Comparison of ENCODE assay signal across 15 cellular contexts in genomic region chr19:15112385-15112784, GRCh38. TPM values are rescaled to one million over a fixed set of nuclear protein-coding genes. Genes with fewer than 3 reads are reported as not detected.
A peak's percentile ranks its signal among the peaks of the same experiment; 100 is the strongest.
DNase-seq lines count a peak whose midpoint lies in the region; ATAC-seq, FAIRE-seq and TF ChIP-seq lines count a peak whose summit lies in the region.
"Had no signal": no experiment of that assay in that cellular context is flagged by ENCODE, and none has a peak within 500 bp of the region (broad histone marks: within the 10 kb centered on the region; RNA-seq: fewer than 3 reads in every experiment).

No MANE protein-coding gene starts in this region.

- H3K4me3 Mint-ChIP-seq in HFFc6, result no peak overlapping the region
- H3K4me3 Mint-ChIP-seq: activated CD4-positive, alpha-beta T cell treated with anti-CD3 and anti-CD28 coated beads, Interleukin-2, amount 10 ng/mL, durations not matched to agents 7 days and 5 days; activated T-helper 17 cell treated with anti-CD3 and anti-CD28 coated beads, Interleukin-2, amount 50 U/mL, for 72 hours; T-cell had no signal

- peaks cover 4% of the 10 kb centered on the region for H3K27me3 Mint-ChIP-seq in HFFc6 (ENCODE audit: insufficient read depth)

- H3K4ac ChIP-seq in mesendoderm (ENCODE audit: low read depth, low read length), result no peak overlapping the region

- H3K18ac ChIP-seq in mesendoderm (ENCODE audit: low read length), result no peak overlapping the region

- POLR2A ChIA-PET in K562 (lab: Yijun Ruan, JAX), result interaction anchor here (0.7 to 2.2 kb wide), 2 partner anchors 11 to 59 kb away, joined by 3 to 5 read pairs; no protein-coding TSS in a partner anchor

- H3K4me2 ChIP-seq in DOHH2 (ENCODE audit: low read length) (no peak overlapping the region), K562 (ENCODE audit: insufficient read depth, low read length) (no peak overlapping the region), mesendoderm (ENCODE audit: low read length) (no peak overlapping the region)

- H3K4me3 ChIP-seq in DOHH2 (ENCODE audit: low read length), result no peak overlapping the region
- H3K4me3 ChIP-seq in K562, result no peak overlapping the region
- no peak overlapping the region for H3K4me3 ChIP-seq in mesendoderm (ENCODE audit: low read length)

- CTCF ChIA-PET in K562 (lab: Yijun Ruan, JAX; ENCODE audit: low intra/inter-chr PET ratio), result no interaction called here

- BruUV-seq in K562 (replicated peaks; lab: Mats Ljungman, UMichigan), result no TSS peak

- peaks cover 27% of the 10 kb centered on the region for H3K4me1 Mint-ChIP-seq in HFFc6 (ENCODE audit: low read depth)
- H3K4me1 Mint-ChIP-seq: activated CD4-positive, alpha-beta T cell treated with anti-CD3 and anti-CD28 coated beads, Interleukin-2, amount 10 ng/mL, durations not matched to agents 7 days and 5 days had no signal

- H4K20me1 ChIP-seq in DOHH2 (ENCODE audit: control insufficient read depth, insufficient read depth, low read depth, low read length), result no peaks in the 10 kb centered on the region
- no peaks in the 10 kb centered on the region for H4K20me1 ChIP-seq in K562 (replicated peaks; ENCODE audit: control insufficient read depth, insufficient read depth, low read length)

- intact Hi-C loops in K562 (cut with micrococcal nuclease), result no loop called here

- ATAC-seq in K562, result peak; percentile 59; the same call in 2 of the 3 replicates
- no peak for ATAC-seq in GM19035 (IDR thresholded peaks at IDR 0.05; ENCODE audit: unreplicated experiment)
- ATAC-seq: activated T-helper 17 cell treated with anti-CD3 and anti-CD28 coated beads, Interleukin-2, amount 50 U/mL, for 72 hours had no signal

- no peak overlapping the region for H4K5ac ChIP-seq in mesendoderm (ENCODE audit: low read length)

- TF ChIP-seq CTCF in DOHH2 (IDR thresholded peaks at IDR 0.05; ENCODE audit: low read depth, low read length, poor library complexity, severe bottlenecking) (peak; percentile 47), HFFc6 (IDR thresholded peaks at IDR 0.05) (peak; percentile 54), K562 (IDR thresholded peaks at IDR 0.05 in 2 of 3, conservative IDR thresholded peaks at IDR 0.05 in 1 of 3; ENCODE audit: insufficient read depth in 2 of 3, low read depth in 1 of 3, low read length in 3 of 3) (0 out of 6 replicates have a peak, but pooled peaks of 1 of the 3 experiments have one; percentile 20)

- H3K79me1 ChIP-seq in mesendoderm (ENCODE audit: low read length), result peaks cover 6% of the 10 kb centered on the region

- H3F3A ChIP-seq in DOHH2 (ENCODE audit: control insufficient read depth, insufficient read depth), result no peaks in the 10 kb centered on the region

- no peak overlapping the region for H2BK15ac ChIP-seq in mesendoderm (replicated peaks; ENCODE audit: low read depth)

- no peak overlapping the region for H2AK5ac ChIP-seq in mesendoderm (ENCODE audit: low read length)

- H3K9me1 ChIP-seq in K562 (ENCODE audit: control insufficient read depth, insufficient read depth, low read length), result no peaks in the 10 kb centered on the region

- no peak overlapping the region for H4K8ac ChIP-seq in mesendoderm (ENCODE audit: low read depth, low read length)

- in situ Hi-C loops in K562 (cut with MboI), result no loop called here

- no peak for TF ChIP-seq POLR2A in K562 (conservative IDR thresholded peaks at IDR 0.05)

- peak overlapping the region; percentile 44; the same call in 1 of the 2 replicates for H3K27ac Mint-ChIP-seq in HFFc6
- H3K27ac Mint-ChIP-seq: activated CD4-positive, alpha-beta T cell treated with anti-CD3 and anti-CD28 coated beads, Interleukin-2, amount 10 ng/mL, durations not matched to agents 7 days and 5 days; activated T-helper 17 cell treated with anti-CD3 and anti-CD28 coated beads, Interleukin-2, amount 50 U/mL, for 72 hours had no signal

- FAIRE-seq in K562 (lab: Jason Lieb, UNC), result no peak
- FAIRE-seq: astrocyte had no signal

- no peaks in the 10 kb centered on the region for H3K9me3 Mint-ChIP-seq in HFFc6
- H3K9me3 Mint-ChIP-seq: activated CD4-positive, alpha-beta T cell treated with anti-CD3 and anti-CD28 coated beads, Interleukin-2, amount 10 ng/mL, durations not matched to agents 7 days and 5 days; activated T-helper 17 cell treated with anti-CD3 and anti-CD28 coated beads, Interleukin-2, amount 50 U/mL, for 72 hours; T-cell had no signal

- TF ChIP-seq EP300 in K562 (IDR thresholded peaks at IDR 0.05; ENCODE audit: low read length), result no peak

- H3K9ac ChIP-seq in K562 (ENCODE audit: insufficient read depth in 1 of 2, low read depth in 2 of 2, low read length in 2 of 2) (no peak overlapping the region), mesendoderm (ENCODE audit: low read length) (no peak overlapping the region)

- no peak overlapping the region for H2BK5ac ChIP-seq in mesendoderm (ENCODE audit: low read length)

- H3K27me3 ChIP-seq in DOHH2 (ENCODE audit: control insufficient read depth, low read length) (no peaks in the 10 kb centered on the region), K562 (ENCODE audit: control insufficient read depth in 2 of 2, insufficient read depth in 2 of 2, low read length in 2 of 2) (peaks cover 7 to 27% of the 10 kb centered on the region in 2 experiments; a peak in 3 of 5 replicates), mesendoderm (ENCODE audit: insufficient read depth, low read length, poor library complexity) (no peaks in the 10 kb centered on the region)

- WGBS in K562 (ENCODE audit: insufficient coverage, low coverage, missing lambda C conversion rate), result 29% methylated on average over 6 of the region's 11 CpGs
- WGBS in mesendoderm (ENCODE audit: extremely low coverage, insufficient coverage, low lambda C conversion rate), result no CpG with 5 or more reads among the region's 11 CpGs

- H3K23ac ChIP-seq in mesendoderm (ENCODE audit: low read length), result no peak overlapping the region

- H3K36me3 ChIP-seq in DOHH2 (ENCODE audit: control insufficient read depth, low read length) (peaks cover 25% of the 10 kb centered on the region), K562 (ENCODE audit: control insufficient read depth, insufficient read depth, low read length) (peaks cover 6% of the 10 kb centered on the region; the same call in 1 of the 3 replicates), mesendoderm (ENCODE audit: control insufficient read depth, insufficient read depth, low read length) (peaks cover 6% of the 10 kb centered on the region)

- H3K27ac ChIP-seq in DOHH2 (ENCODE audit: low read depth, low read length) (no peak overlapping the region), K562 (ENCODE audit: extremely low read depth, low read depth, low read length) (no peak overlapping the region), mesendoderm (ENCODE audit: low read depth, low read length) (no peak overlapping the region)

- H3K9me3 ChIP-seq in DOHH2 (ENCODE audit: control insufficient read depth, insufficient read depth, low read length) (no peaks in the 10 kb centered on the region), K562 (replicated peaks; ENCODE audit: control insufficient read depth, insufficient read depth, low read depth, low read length) (no peaks in the 10 kb centered on the region)

- H3K4me1 ChIP-seq in DOHH2 (ENCODE audit: control insufficient read depth, low read length) (no peaks in the 10 kb centered on the region), K562 (replicated peaks in 1 of 2; ENCODE audit: control insufficient read depth in 2 of 2, insufficient read depth in 2 of 2, low read length in 2 of 2) (peaks cover 0 to 20% of the 10 kb centered on the region in 2 experiments; a peak in 2 of 5 replicates), mesendoderm (ENCODE audit: control insufficient read depth, low read depth, low read length) (peaks cover 4% of the 10 kb centered on the region)

- H3K56ac ChIP-seq in mesendoderm (ENCODE audit: low read length), result no peak overlapping the region

- H2BK120ac ChIP-seq in mesendoderm (ENCODE audit: low read depth, low read length), result no peak overlapping the region

- H3K36me3 Mint-ChIP-seq in HFFc6 (ENCODE audit: low read depth), result peaks cover 32% of the 10 kb centered on the region

- DNase-seq in HFFc6 (no peak), K562 (ENCODE audit: extremely low read depth in 1 of 4, low spot score in 3 of 4) (peak; percentile 27 to 63 (median 50)), mesendoderm (peak; percentile 74)
- DNase-seq in effector CD8-positive, alpha-beta T cell (lab: John Stamatoyannopoulos, UW), result no peak
- DNase-seq in stimulated activated CD4-positive, alpha-beta T cell treated with anti-CD3 and anti-CD28 coated beads, Interleukin-12 subunit alpha, Interleukin-12 subunit beta, amount 100 ng/mL, for 4 hours, result no peak
- DNase-seq: activated CD4-positive, alpha-beta T cell treated with anti-CD3 and anti-CD28 coated beads, Interleukin-2, amount 10 ng/mL, durations not matched to agents 7 days and 5 days; COR-L47; effector CD4-positive, alpha-beta T cell; NCI-H2107; T-cell had no signal

- H3K79me2 ChIP-seq in DOHH2 (ENCODE audit: control insufficient read depth, low read length) (no peaks in the 10 kb centered on the region), K562 (ENCODE audit: control insufficient read depth, insufficient read depth, low read length) (no peaks in the 10 kb centered on the region), mesendoderm (ENCODE audit: control insufficient read depth, insufficient read depth, low read length) (no peaks in the 10 kb centered on the region)

- no peaks in the 10 kb centered on the region for H3K9me2 ChIP-seq in DOHH2 (replicated peaks; ENCODE audit: control insufficient read depth, low read length)

- no peak for TF ChIP-seq RAD21 in K562 (CRISPR knock-in tag; conservative IDR thresholded peaks at IDR 0.05 in 1 of 2, IDR thresholded peaks at IDR 0.05 in 1 of 2)

- no peak overlapping the region for H2AFZ ChIP-seq in K562 (ENCODE audit: low read depth, low read length)

RNA-seq across cellular contexts. Expression of gene SYDE1, which starts 5.2 kb away (rescaled TPM):
- total RNA-seq in HFFc6 (2021; fragmentation: NEBNext Ultra II Directional; extraction: Animal tissue kit (Norgen Biotek cat#: 25700)), result 10 to 100 TPM; 88.6 to 96.1 (median 92.0) TPM
- total RNA-seq in K562 (2011; cell fraction: chromatin; rRNA removed; ENCODE audit: low replicate concordance), result not detected in 2 replicates
- total RNA-seq in K562 (2011; cell fraction: nucleolus; rRNA removed), result not detected in 2 replicates
- not detected in 2 replicates for total RNA-seq in K562 (2011; cell fraction: nucleoplasm; rRNA removed)
- not detected in 2 replicates for total RNA-seq in K562 (2014; rRNA removed)
- not detected in 2 replicates for total RNA-seq in K562 (2014; rRNA removed; fragmentation: Illumina TruSeq; extraction: Trizol)
- total RNA-seq in K562 (2015; rRNA removed; fragmentation: Illumina TruSeq; extraction: Trizol), result not detected in 2 replicates
- 0.04 and 0.07 TPM in 2 replicates for total RNA-seq in K562 (2021)
- not detected in 2 replicates for polyA plus RNA-seq in K562 (2011; rRNA removed)
- not detected in 2 replicates for polyA plus RNA-seq in K562 (2011; cell fraction: cytosol; rRNA removed)
- polyA plus RNA-seq in K562 (2011; cell fraction: nucleus; rRNA removed), result not detected in 2 replicates
- not detected in 2 replicates for polyA plus RNA-seq in K562 (2012)
- not detected in 2 replicates for polyA plus RNA-seq in K562 (2014; fragmentation: Illumina TruSeq; extraction: Trizol)
- polyA plus RNA-seq in K562 (2014; fragmentation: Nextera tagmentation; extraction: Ambion mirVana), result not detected
- 0.03 TPM in 1 of 2 replicates, not detected in the other for polyA plus RNA-seq in K562 (2014; rRNA removed)
- polyA minus RNA-seq in K562 (2011; rRNA and poly(A)+ RNA removed), result not detected in 2 replicates
- 0.36 TPM in 1 of 2 replicates, not detected in the other for polyA minus RNA-seq in K562 (2011; cell fraction: cytosol; rRNA and poly(A)+ RNA removed)
- not detected in 2 replicates for polyA minus RNA-seq in K562 (2011; cell fraction: nucleus; rRNA and poly(A)+ RNA removed)
- polyA plus RNA-seq in mesendoderm (2013, experiment 1 of 2), result 9.7 TPM
- 9.9 TPM for polyA plus RNA-seq in mesendoderm (2013, experiment 2 of 2)

RNA-seq across cellular contexts. Expression of gene OR1I1, which starts 30.4 kb away (rescaled TPM):
- total RNA-seq in HFFc6 (2021; fragmentation: NEBNext Ultra II Directional; extraction: Animal tissue kit (Norgen Biotek cat#: 25700)), result not detected
- not detected in 2 replicates for total RNA-seq in K562 (2011; cell fraction: chromatin; rRNA removed; ENCODE audit: low replicate concordance)
- total RNA-seq in K562 (2011; cell fraction: nucleolus; rRNA removed), result not detected in 2 replicates
- not detected in 2 replicates for total RNA-seq in K562 (2011; cell fraction: nucleoplasm; rRNA removed)
- not detected in 2 replicates for total RNA-seq in K562 (2014; rRNA removed)
- total RNA-seq in K562 (2014; rRNA removed; fragmentation: Illumina TruSeq; extraction: Trizol), result not detected in 2 replicates
- total RNA-seq in K562 (2015; rRNA removed; fragmentation: Illumina TruSeq; extraction: Trizol), result not detected in 2 replicates
- not detected in 2 replicates for total RNA-seq in K562 (2021)
- polyA plus RNA-seq in K562 (2011; rRNA removed), result not detected in 2 replicates
- polyA plus RNA-seq in K562 (2011; cell fraction: cytosol; rRNA removed), result not detected in 2 replicates
- polyA plus RNA-seq in K562 (2011; cell fraction: nucleus; rRNA removed), result not detected in 2 replicates
- 0.01 TPM in 1 of 2 replicates, not detected in the other for polyA plus RNA-seq in K562 (2012)
- not detected in 2 replicates for polyA plus RNA-seq in K562 (2014; fragmentation: Illumina TruSeq; extraction: Trizol)
- polyA plus RNA-seq in K562 (2014; fragmentation: Nextera tagmentation; extraction: Ambion mirVana), result not detected
- polyA plus RNA-seq in K562 (2014; rRNA removed), result not detected in 2 replicates
- not detected in 2 replicates for polyA minus RNA-seq in K562 (2011; rRNA and poly(A)+ RNA removed)
- not detected in 2 replicates for polyA minus RNA-seq in K562 (2011; cell fraction: cytosol; rRNA and poly(A)+ RNA removed)
- polyA minus RNA-seq in K562 (2011; cell fraction: nucleus; rRNA and poly(A)+ RNA removed), result not detected in 2 replicates
- polyA plus RNA-seq in mesendoderm (2013, experiment 1 of 2), result not detected
- not detected for polyA plus RNA-seq in mesendoderm (2013, experiment 2 of 2)
- total RNA-seq: activated CD4-positive, alpha-beta T cell treated with anti-CD3 and anti-CD28 coated beads, Interleukin-2, amount 10 ng/mL, durations not matched to agents 7 days and 5 days; activated T-helper 17 cell treated with anti-CD3 and anti-CD28 coated beads, Interleukin-2, amount 50 U/mL, for 72 hours; astrocyte; kidney epithelial cell; T-cell had no signal

Comparison
In these comparisons a context has a peak if more than half of its experiments do, and no peak if none do; other contexts are left out.
1. DNase-seq: peak in K562 (4 of 4) and mesendoderm (single experiment); none in HFFc6 (single experiment), effector CD8-positive, alpha-beta T cell (single experiment) and stimulated activated CD4-positive, alpha-beta T cell treated with anti-CD3 and anti-CD28 coated beads, Interleukin-12 subunit alpha, Interleukin-12 subunit beta, amount 100 ng/mL, for 4 hours (single experiment).
2. RNA of gene SYDE1, which starts 5.2 kb away (total RNA-seq): 88.6 to 96.1 TPM in HFFc6; 0.04 to 0.07 TPM in K562; every median in the first group is over 10 times any median in the second.